In genomic region chr9:18338042-18338441, GRCh38 we compare ENCODE assay signal across 23 cellular contexts.
"Had no signal": no experiment of that assay in that cellular context is flagged by ENCODE, and none has a peak within 500 bp of the region (broad histone marks: within the 10 kb centered on the region; RNA-seq: fewer than 3 reads in every experiment).

No MANE protein-coding gene starts in this region.

- H3K27ac ChIP-seq: adrenal gland, colonic mucosa, gastrocnemius medialis, heart left ventricle, neutrophil, pancreas, right lobe of liver, spleen, thoracic aorta, upper lobe of left lung, VCaP had no signal

- H3K9me3 ChIP-seq: adrenal gland, colonic mucosa, gastrocnemius medialis, heart left ventricle, neutrophil, pancreas, right lobe of liver, thoracic aorta, upper lobe of left lung had no signal

- H3K4me1 ChIP-seq: colonic mucosa, gastrocnemius medialis, pancreas, right lobe of liver, spleen, upper lobe of left lung had no signal

- ATAC-seq: activated naive CD4-positive, alpha-beta T cell treated with anti-CD3 and anti-CD28 coated beads, Interleukin-2, amount 50 U/mL, for 72 hours; activated T-cell treated with anti-CD3 and anti-CD28 coated beads, Interleukin-2, amount 50 U/mL, for 72 hours; gastrocnemius medialis; heart left ventricle; natural killer cell treated with Interleukin-12 subunit alpha and Interleukin-12 subunit beta and Interleukin-15 and Interleukin-18, amount 100 ng/mL, for 72 hours; pancreas; right lobe of liver; stimulated activated naive B cell treated with anti-CD40 and anti-IgM and Interleukin-4, amounts not matched to agents 10 μg/mL and 1 μg/mL and 100 μg/mL, for 72 hours; T-helper 17 cell had no signal

- H3K36me3 ChIP-seq: adrenal gland, colonic mucosa, gastrocnemius medialis, heart left ventricle, neutrophil, pancreas, right lobe of liver, spleen, thoracic aorta, upper lobe of left lung had no signal

- H3K27me3 ChIP-seq: adrenal gland, colonic mucosa, gastrocnemius medialis, heart left ventricle, neutrophil, pancreas, right lobe of liver, spleen, upper lobe of left lung had no signal

- H3K4me3 ChIP-seq: adrenal gland, colonic mucosa, gastrocnemius medialis, heart left ventricle, pancreas, right lobe of liver, spleen, thoracic aorta, upper lobe of left lung had no signal

- DNase-seq: activated CD4-positive, alpha-beta T cell treated with anti-CD3 and anti-CD28 coated beads, Interleukin-2, amount 50 U/mL, for 1 hour; activated CD4-positive, CD25-positive, alpha-beta regulatory T cell treated with anti-CD3 and anti-CD28 coated beads, Interleukin-2, amount 50 U/mL, for 72 hours; activated CD8-positive, alpha-beta memory T cell treated with anti-CD3 and anti-CD28 coated beads for 24 hours; activated gamma-delta T cell; activated T-cell treated with anti-CD3 and anti-CD28 coated beads, Interleukin-2, amount 50 U/mL, for 72 hours; adrenal gland; central memory CD4-positive, alpha-beta T cell; colonic mucosa; endodermal cell; erythroblast; gastrocnemius medialis; heart left ventricle; pancreas; right lobe of liver; spleen; stimulated activated naive B cell treated with anti-CD40 and anti-IgM and Interleukin-4, amounts not matched to agents 10 μg/mL and 1 μg/mL and 100 μg/mL, for 72 hours; T-helper 17 cell; upper lobe of left lung had no signal
